In genomic region chr4:88965053-88965452, GRCh38 we compare ENCODE assay signal across 1 cellular context.
TF ChIP-seq lines count a peak whose summit lies in the region.

No MANE protein-coding gene starts in this region.

TF ChIP-seq in K562, 482 proteins besides CTCF, POLR2A, EP300 and RAD21 (continued from another document):
- TF ChIP-seq REST (CRISPR knock-in tag; IDR thresholded peaks at IDR 0.05; ENCODE audit: low read depth) (no peak), NCOA6 (IDR thresholded peaks at IDR 0.05) (no peak), MYC (IDR thresholded peaks at IDR 0.05; ENCODE audit: low read depth, low read length) (no peak), MYC (CRISPR knock-in tag; IDR thresholded peaks at IDR 0.05; ENCODE audit: borderline replicate concordance, low read depth) (no peak), CAMTA2 (CRISPR knock-in tag; conservative IDR thresholded peaks at IDR 0.05) (no peak), XRCC4 (IDR thresholded peaks at IDR 0.05; ENCODE audit: extremely low read depth, insufficient read depth, insufficient read length) (no peak), DDX20 (tag; IDR thresholded peaks at IDR 0.05; ENCODE audit: low read depth) (no peak), ZNF395 (CRISPR knock-in tag; IDR thresholded peaks at IDR 0.05) (no peak)
